In the genomic region with DNA sequence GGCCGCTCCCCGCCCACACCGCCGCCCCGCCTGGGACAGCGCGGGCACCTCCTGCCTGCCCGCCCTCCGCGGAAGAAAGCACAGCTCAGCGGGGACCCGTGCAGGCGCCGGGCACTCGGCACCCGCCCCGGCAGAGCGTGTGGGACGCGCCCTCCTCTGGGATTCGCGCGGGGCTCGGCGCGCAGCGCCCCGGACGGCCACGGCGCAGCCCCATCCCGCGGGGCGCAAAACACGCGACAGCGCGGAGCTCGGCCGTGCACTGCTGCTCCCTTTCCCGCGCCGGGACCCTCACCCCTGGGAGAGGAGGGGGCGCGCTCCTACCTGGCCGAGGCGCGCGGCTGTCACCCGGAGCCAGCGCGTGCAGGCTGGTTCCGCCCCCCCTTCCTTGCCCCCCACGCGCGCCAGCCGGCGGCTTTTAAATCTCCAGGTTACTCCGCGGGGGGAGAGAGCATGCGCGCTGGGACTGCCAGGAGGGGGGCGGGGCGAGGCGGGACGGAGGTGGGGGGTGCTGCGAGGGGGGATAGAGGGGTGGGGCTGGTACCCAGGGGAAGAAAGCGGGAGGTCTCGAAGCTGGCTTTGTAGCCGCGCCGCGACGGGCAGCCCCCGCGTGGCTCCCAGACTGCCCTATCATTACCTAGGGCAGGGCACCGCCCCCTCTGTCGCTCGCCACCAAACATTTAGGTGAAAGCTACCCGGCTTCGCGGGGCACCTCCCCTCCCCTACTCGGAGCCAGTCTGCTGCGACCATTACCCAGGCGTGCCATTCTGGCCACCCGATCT, we compare ENCODE assay signal across 8 cellular contexts. TPM values are rescaled to one million over a fixed set of nuclear protein-coding genes. Genes with fewer than 3 reads are reported as not detected.
A peak's percentile ranks its signal among the peaks of the same experiment; 100 is the strongest.
DNase-seq lines count a peak whose midpoint lies in the region; ATAC-seq, FAIRE-seq and TF ChIP-seq lines count a peak whose summit lies in the region.

SLC45A3 (minus strand) TSS at position 437 of the 779 bp plus-strand sequence. CDS start 15,853 bp downstream, outside the sequence.

- H3K36me3 ChIP-seq in Karpas-422 (ENCODE audit: insufficient read depth, low read length) (no peaks in the 10 kb centered on the region), endodermal cell (ENCODE audit: control insufficient read depth, insufficient read depth, low read length) (no peaks in the 10 kb centered on the region), mucosa of stomach (ENCODE audit: control insufficient read depth, insufficient read depth, low read length) (no peaks in the 10 kb centered on the region)

- H3K4me3 Mint-ChIP-seq in endodermal cell: peak within 1 kb of the TSS; percentile 64
- peak within 1 kb of the TSS; percentile 74 for H3K4me3 Mint-ChIP-seq in stimulated activated naive CD8-positive, alpha-beta T cell treated with anti-CD3 and anti-CD28 coated beads, Interleukin-15, Interleukin-2, amounts not matched to agents 100 ng/mL and 50 ng/mL, for 24 hours

- no peak for TF ChIP-seq CTCF in endodermal cell (conservative IDR thresholded peaks at IDR 0.05)

- no peak for FAIRE-seq in RCC 7860 (lab: Jason Lieb, UNC)

- H3K27ac ChIP-seq in Karpas-422 (ENCODE audit: low read length) (no peak within 1 kb of the TSS), endodermal cell (ENCODE audit: low read depth, low read length) (no peak within 1 kb of the TSS)

- no peaks in the 10 kb centered on the region for H3K79me2 ChIP-seq in Karpas-422 (ENCODE audit: low read length)

- ATAC-seq in GM21717 (IDR thresholded peaks at IDR 0.05; ENCODE audit: unreplicated experiment): no peak

- no peaks in the 10 kb centered on the region for H3K9me2 ChIP-seq in Karpas-422 (replicated peaks; ENCODE audit: insufficient read depth, low read length)

- no peak within 1 kb of the TSS for H3K27ac Mint-ChIP-seq in endodermal cell
- no peak within 1 kb of the TSS for H3K27ac Mint-ChIP-seq in stimulated activated naive CD8-positive, alpha-beta T cell treated with anti-CD3 and anti-CD28 coated beads, Interleukin-15, Interleukin-2, amounts not matched to agents 100 ng/mL and 50 ng/mL, for 24 hours

- peaks cover 17% of the 10 kb centered on the region for H3K27me3 Mint-ChIP-seq in endodermal cell (ENCODE audit: insufficient read depth)
- H3K27me3 Mint-ChIP-seq in stimulated activated naive CD8-positive, alpha-beta T cell treated with anti-CD3 and anti-CD28 coated beads, Interleukin-15, Interleukin-2, amounts not matched to agents 100 ng/mL and 50 ng/mL, for 24 hours: peaks cover 10% of the 10 kb centered on the region

- no peaks in the 10 kb centered on the region for H3K9me3 Mint-ChIP-seq in endodermal cell
- no peaks in the 10 kb centered on the region for H3K9me3 Mint-ChIP-seq in stimulated activated naive CD8-positive, alpha-beta T cell treated with anti-CD3 and anti-CD28 coated beads, Interleukin-15, Interleukin-2, amounts not matched to agents 100 ng/mL and 50 ng/mL, for 24 hours

- H3K9me3 ChIP-seq in Karpas-422 (ENCODE audit: low read length): no peaks in the 10 kb centered on the region
- H3K9me3 ChIP-seq in endodermal cell (ENCODE audit: control insufficient read depth, low read length): no peaks in the 10 kb centered on the region
- H3K9me3 ChIP-seq in mucosa of stomach (ENCODE audit: control insufficient read depth, low read length): no peaks in the 10 kb centered on the region

- H3K4me1 ChIP-seq in Karpas-422 (ENCODE audit: low read length) (peaks cover 4% of the 10 kb centered on the region), endodermal cell (ENCODE audit: control insufficient read depth, insufficient read depth, low read length) (peaks cover 16% of the 10 kb centered on the region), mucosa of stomach (ENCODE audit: control insufficient read depth, insufficient read depth, low read length) (peaks cover 43% of the 10 kb centered on the region)

- peak within 1 kb of the TSS; percentile 65 for H3K4me2 ChIP-seq in Karpas-422 (ENCODE audit: low read depth, low read length, poor library complexity, severe bottlenecking)

- H3K4me3 ChIP-seq in GM08714 (ENCODE audit: low read length) (peak within 1 kb of the TSS; percentile 54; the same call in 1 of the 2 replicates), Karpas-422 (ENCODE audit: low read length) (peak within 1 kb of the TSS; percentile 63; the same call in 1 of the 2 replicates), endodermal cell (ENCODE audit: low read length) (peak within 1 kb of the TSS; percentile 81), mucosa of stomach (ENCODE audit: low read length) (peak within 1 kb of the TSS; percentile 63)

- DNase-seq in Karpas-422 (no peak), endodermal cell (peak; percentile 85), RCC 7860 (ENCODE audit: low spot score) (no peak)
- DNase-seq in activated CD4-positive, alpha-beta T cell treated with anti-CD3 and anti-CD28 coated beads, Interleukin-2, amount 50 U/mL, for 4 hours: peak; percentile 35 to 47

- 1 to 2% methylated on average over 24 to 79 of the region's 86 CpGs for WGBS in endodermal cell (ENCODE audit: insufficient coverage in 1 of 2, insufficient read length in 1 of 2), 2 experiments

- 0 out of 2 replicates have a peak, but pooled peaks cover 3% of the 10 kb centered on the region for H4K20me1 ChIP-seq in Karpas-422 (ENCODE audit: insufficient read depth, low read depth, low read length)

- no peaks in the 10 kb centered on the region for H3K27me3 ChIP-seq in Karpas-422 (ENCODE audit: low read length)
- peaks cover 12% of the 10 kb centered on the region for H3K27me3 ChIP-seq in endodermal cell (ENCODE audit: control insufficient read depth, insufficient read depth, low read length, poor library complexity, severe bottlenecking)
- no peaks in the 10 kb centered on the region for H3K27me3 ChIP-seq in mucosa of stomach (ENCODE audit: control insufficient read depth, insufficient read depth, low read length)

- no peak within 1 kb of the TSS for H2AFZ ChIP-seq in Karpas-422 (ENCODE audit: low read length)

- peak within 1 kb of the TSS; percentile 48 for H3K9ac ChIP-seq in Karpas-422 (ENCODE audit: low read length)
- no peak within 1 kb of the TSS for H3K9ac ChIP-seq in endodermal cell (ENCODE audit: extremely low read depth, low read length, poor library complexity, severe bottlenecking)
- H3K9ac ChIP-seq in mucosa of stomach (ENCODE audit: low read length): peak within 1 kb of the TSS; percentile 77

- peaks cover 33% of the 10 kb centered on the region for H3K4me1 Mint-ChIP-seq in endodermal cell
- H3K4me1 Mint-ChIP-seq in stimulated activated naive CD8-positive, alpha-beta T cell treated with anti-CD3 and anti-CD28 coated beads, Interleukin-15, Interleukin-2, amounts not matched to agents 100 ng/mL and 50 ng/mL, for 24 hours (ENCODE audit: low read depth): peaks cover 14% of the 10 kb centered on the region

- no peaks in the 10 kb centered on the region for H3K36me3 Mint-ChIP-seq in endodermal cell (ENCODE audit: low read depth)
- H3K36me3 Mint-ChIP-seq in stimulated activated naive CD8-positive, alpha-beta T cell treated with anti-CD3 and anti-CD28 coated beads, Interleukin-15, Interleukin-2, amounts not matched to agents 100 ng/mL and 50 ng/mL, for 24 hours (ENCODE audit: low read depth): no peaks in the 10 kb centered on the region

RNA-seq across cellular contexts. Expression of gene SLC45A3, which starts in this region (rescaled TPM):
- not detected in 2 replicates for total RNA-seq in Karpas-422 (2014; rRNA removed; shearing (Covaris generic); ENCODE audit: low replicate concordance)
- total RNA-seq in endodermal cell: 10 to 100 TPM in 1 of 2 donors, 1 to 10 TPM in 1; 7.9 to 10.2 TPM
- polyA plus RNA-seq in endodermal cell (2013, experiment 1 of 2): 22.4 TPM
- polyA plus RNA-seq in endodermal cell (2013, experiment 2 of 2): 17.5 TPM

Comparison
In these comparisons a context has a peak if more than half of its experiments do, and no peak if none do; other contexts are left out.
1. DNase-seq: peak in activated CD4-positive, alpha-beta T cell treated with anti-CD3 and anti-CD28 coated beads, Interleukin-2, amount 50 U/mL, for 4 hours (2 of 2) and endodermal cell (single experiment); none in Karpas-422 (single experiment) and RCC 7860 (single experiment).
2. Peak in every context shown above with its lines, with median percentiles within 50 percentile points of each other: H3K4me3 ChIP-seq.